Comparison of ENCODE assay signal across 8 cellular contexts in genomic region chr10:91758303-91759146, GRCh38. TPM values are rescaled to one million over a fixed set of nuclear protein-coding genes. Genes with fewer than 3 reads are reported as not detected.
DNase-seq lines count a peak whose midpoint lies in the region; ATAC-seq and TF ChIP-seq lines count a peak whose summit lies in the region.

No MANE protein-coding gene starts in this region.

- CTCF ChIA-PET in activated naive CD4-positive, alpha-beta T cell treated with anti-CD3 and anti-CD28 coated beads, Interleukin-2, amount 10 ng/mL, durations not matched to agents 7 days and 5 days (lab: Charles Lee), result interaction anchor here (0.7 to 4.3 kb wide), 9 partner anchors 16 to 480 kb away, joined by 3 to 28 read pairs (median 3); partner anchors contain the start of genes BTAF1, FGFBP3 and TNKS2
- CTCF ChIA-PET in activated B cell treated with CpG ODN at 0.5 μM for 24 hours (lab: Charles Lee), result interaction anchor here (0.6 to 3.2 kb wide), 13 partner anchors 8 to 508 kb away, joined by 3 to 77 read pairs (median 4); partner anchors contain the start of genes BTAF1 and FGFBP3

- peaks cover 31% of the 10 kb centered on the region for H3K27me3 Mint-ChIP-seq in activated naive CD4-positive, alpha-beta T cell treated with anti-CD3 and anti-CD28 coated beads, Interleukin-2, amount 10 ng/mL, durations not matched to agents 7 days and 5 days
- H3K27me3 Mint-ChIP-seq in activated B cell treated with CpG ODN at 0.5 μM for 24 hours (peaks cover 15% of the 10 kb centered on the region), glutamatergic neuron (ENCODE audit: unreplicated experiment) (no peaks in the 10 kb centered on the region)

- no peaks in the 10 kb centered on the region for H3K36me3 Mint-ChIP-seq in activated naive CD4-positive, alpha-beta T cell treated with anti-CD3 and anti-CD28 coated beads, Interleukin-2, amount 50 U/mL, for 72 hours
- H3K36me3 Mint-ChIP-seq in activated naive CD4-positive, alpha-beta T cell treated with anti-CD3 and anti-CD28 coated beads, Interleukin-2, amount 10 ng/mL, durations not matched to agents 7 days and 5 days, result no peaks in the 10 kb centered on the region
- H3K36me3 Mint-ChIP-seq in activated B cell treated with CpG ODN at 0.5 μM for 24 hours (ENCODE audit: low read depth), result no peaks in the 10 kb centered on the region
- peaks cover 11% of the 10 kb centered on the region for H3K36me3 Mint-ChIP-seq in glutamatergic neuron (ENCODE audit: unreplicated experiment)

- no peak overlapping the region for H3K27ac ChIP-seq in heart right ventricle
- no peak overlapping the region for H3K27ac ChIP-seq in spleen

- peaks cover 0 to 7% (median 0%) of the 10 kb centered on the region in 11 donors for H3K9me3 ChIP-seq in heart right ventricle
- H3K9me3 ChIP-seq in spleen, result no peaks in the 10 kb centered on the region

- no peaks in the 10 kb centered on the region for H3K4me1 ChIP-seq in heart right ventricle
- H3K4me1 ChIP-seq in spleen, result no peaks in the 10 kb centered on the region

- POLR2A ChIA-PET in activated B cell treated with CpG ODN at 0.5 μM for 24 hours (lab: Charles Lee), result interaction anchor here (1.0 kb wide), 1 partner anchor 154 kb away, joined by 5 read pairs; no protein-coding TSS in a partner anchor

- H3K4me3 ChIP-seq in heart right ventricle (no peak overlapping the region), spleen (no peak overlapping the region)

- DNase-seq in activated naive CD4-positive, alpha-beta T cell treated with anti-CD3 and anti-CD28 coated beads, Interleukin-2, amount 50 U/mL, for 72 hours (ENCODE audit: low spot score in 2 of 2), result no peak
- DNase-seq in activated naive CD4-positive, alpha-beta T cell treated with anti-CD3 and anti-CD28 coated beads, Interleukin-2, amount 10 ng/mL, durations not matched to agents 7 days and 5 days, result no peak
- peak; percentile 59 for DNase-seq in NCI-H146 (lab: John Stamatoyannopoulos, UW)
- DNase-seq in activated B cell treated with CpG ODN at 0.5 μM for 24 hours, result no peak
- DNase-seq in heart right ventricle, result no peak
- no peak for DNase-seq in spleen
- DNase-seq in glutamatergic neuron, result no peak

- no peak overlapping the region for H3K27ac Mint-ChIP-seq in activated naive CD4-positive, alpha-beta T cell treated with anti-CD3 and anti-CD28 coated beads, Interleukin-2, amount 50 U/mL, for 72 hours
- H3K27ac Mint-ChIP-seq in activated naive CD4-positive, alpha-beta T cell treated with anti-CD3 and anti-CD28 coated beads, Interleukin-2, amount 10 ng/mL, durations not matched to agents 7 days and 5 days, result no peak overlapping the region
- no peak overlapping the region for H3K27ac Mint-ChIP-seq in activated B cell treated with CpG ODN at 0.5 μM for 24 hours
- no peak overlapping the region for H3K27ac Mint-ChIP-seq in glutamatergic neuron (ENCODE audit: unreplicated experiment)

- no peak for TF ChIP-seq POLR2A in spleen (IDR thresholded peaks at IDR 0.05)

- no peak for TF ChIP-seq CTCF in activated B cell treated with CpG ODN at 0.5 μM for 24 hours (IDR thresholded peaks at IDR 0.05)
- peak in 8 of 9 donors; percentile 34 to 72 (median 60) for TF ChIP-seq CTCF in heart right ventricle (IDR thresholded peaks at IDR 0.05)
- peak in 10 of 11 experiments; percentile 13 to 61 (median 48) for TF ChIP-seq CTCF in spleen (IDR thresholded peaks at IDR 0.05 in 8 of 11, conservative IDR thresholded peaks at IDR 0.05 in 3 of 11)
- TF ChIP-seq CTCF in glutamatergic neuron (IDR thresholded peaks at IDR 0.05; ENCODE audit: partially characterized antibody, unreplicated experiment), result no peak

- peaks cover 6% of the 10 kb centered on the region for H3K4me1 Mint-ChIP-seq in activated naive CD4-positive, alpha-beta T cell treated with anti-CD3 and anti-CD28 coated beads, Interleukin-2, amount 10 ng/mL, durations not matched to agents 7 days and 5 days
- H3K4me1 Mint-ChIP-seq in activated B cell treated with CpG ODN at 0.5 μM for 24 hours (no peaks in the 10 kb centered on the region), glutamatergic neuron (ENCODE audit: low read depth, unreplicated experiment) (no peaks in the 10 kb centered on the region)

- intact Hi-C loops in activated B cell treated with CpG ODN at 0.5 μM for 24 hours (cut with micrococcal nuclease), result loop anchor here (1.0 to 5.0 kb wide), 6 partner anchors 40 to 676 kb away; partner anchors contain the start of gene TNKS2
- intact Hi-C loops in heart right ventricle (cut with DNase I), result loop anchor here (2.0 to 5.0 kb wide), 5 partner anchors 149 to 679 kb away; partner anchors contain the start of gene FGFBP3 (in 2 of the 10)
- intact Hi-C loops in spleen (cut with DNase I; ENCODE audit: low total_unique reads), result loop anchor here (5.0 kb wide), 1 partner anchor 159 kb away; no protein-coding TSS in a partner anchor

- no peaks in the 10 kb centered on the region for H3K9me3 Mint-ChIP-seq in activated naive CD4-positive, alpha-beta T cell treated with anti-CD3 and anti-CD28 coated beads, Interleukin-2, amount 50 U/mL, for 72 hours
- no peaks in the 10 kb centered on the region for H3K9me3 Mint-ChIP-seq in activated naive CD4-positive, alpha-beta T cell treated with anti-CD3 and anti-CD28 coated beads, Interleukin-2, amount 10 ng/mL, durations not matched to agents 7 days and 5 days
- H3K9me3 Mint-ChIP-seq in activated B cell treated with CpG ODN at 0.5 μM for 24 hours, result no peaks in the 10 kb centered on the region
- H3K9me3 Mint-ChIP-seq in glutamatergic neuron (ENCODE audit: unreplicated experiment), result peaks cover 1% of the 10 kb centered on the region

- WGBS in heart right ventricle, 2 donors, result 54 to 60% methylated on average over 3 of the region's 3 CpGs
- WGBS in spleen, 5 donors, result 53 to 69% (median 60%) methylated on average over 3 of the region's 3 CpGs

- H3K36me3 ChIP-seq in heart right ventricle, result no peaks in the 10 kb centered on the region
- no peaks in the 10 kb centered on the region for H3K36me3 ChIP-seq in spleen

- H3K27me3 ChIP-seq in heart right ventricle (peaks cover 0 to 8% (median 0%) of the 10 kb centered on the region in 7 donors), spleen (replicated peaks in 1 of 7) (no peaks in the 10 kb centered on the region)

- no peak overlapping the region for H3K4me3 Mint-ChIP-seq in activated naive CD4-positive, alpha-beta T cell treated with anti-CD3 and anti-CD28 coated beads, Interleukin-2, amount 10 ng/mL, durations not matched to agents 7 days and 5 days
- no peak overlapping the region for H3K4me3 Mint-ChIP-seq in activated B cell treated with CpG ODN at 0.5 μM for 24 hours
- H3K4me3 Mint-ChIP-seq in glutamatergic neuron (ENCODE audit: unreplicated experiment), result no peak overlapping the region

- ATAC-seq in activated naive CD4-positive, alpha-beta T cell treated with anti-CD3 and anti-CD28 coated beads, Interleukin-2, amount 50 U/mL, for 72 hours, result peak; percentile 63 to 71
- ATAC-seq in activated B cell treated with CpG ODN at 0.5 μM for 24 hours (ENCODE audit: low read depth), result peak; percentile 28
- peak in 1 of 8 donors; percentile 53 for ATAC-seq in heart right ventricle
- ATAC-seq in GM21737 (IDR thresholded peaks at IDR 0.05; ENCODE audit: unreplicated experiment), result no peak

RNA-seq across cellular contexts. Expression of gene TNKS2, which starts 39.7 kb away (rescaled TPM):
- 10 to 100 TPM; 41.6 to 44.9 TPM for total RNA-seq in activated naive CD4-positive, alpha-beta T cell treated with anti-CD3 and anti-CD28 coated beads, Interleukin-2, amount 50 U/mL, for 72 hours
- total RNA-seq in activated B cell treated with CpG ODN at 0.5 μM for 24 hours (29.5 and 33.1 TPM in 2 replicates), heart right ventricle (10 to 100 TPM; 11.8 to 21.1 (median 14.3) TPM), spleen (10 to 100 TPM; 48.0 to 78.2 (median 63.1) TPM), glutamatergic neuron (ENCODE audit: unreplicated experiment) (60.4 TPM)
- polyA plus RNA-seq in heart right ventricle (1 to 10 TPM; 4.7 to 6.4 TPM), spleen (10 to 100 TPM; 12.4 to 20.9 (median 13.1) TPM)

Comparison
In these comparisons a context has a peak if more than half of its experiments do, and no peak if none do; other contexts are left out.
1. CTCF ChIP-seq: peak in heart right ventricle (8 of 9) and spleen (10 of 11); none in activated B cell treated with CpG ODN at 0.5 μM for 24 hours (single experiment) and glutamatergic neuron (single experiment).